Comparison of ENCODE assay signal across 1 cellular context in genomic region chr19:12867120-12868099, GRCh38.
A peak's percentile ranks its signal among the peaks of the same experiment; 100 is the strongest.
TF ChIP-seq lines count a peak whose summit lies in the region.

No MANE protein-coding gene starts in this region.

TF ChIP-seq in HEK293, 187 proteins besides CTCF, POLR2A, EP300 and RAD21 (continued from another document and continues in another):
- TF ChIP-seq ZBTB10 (tag by site-specific recombination; IDR thresholded peaks at IDR 0.05) (no peak), ZNF623 (tag by site-specific recombination; IDR thresholded peaks at IDR 0.05) (no peak), KLF16 (tag by site-specific recombination; IDR thresholded peaks at IDR 0.05) (peak; percentile 83), ZNF629 (tag by site-specific recombination; IDR thresholded peaks at IDR 0.05) (no peak), ZNF791 (tag by site-specific recombination; IDR thresholded peaks at IDR 0.05) (no peak), SP7 (tag by site-specific recombination; IDR thresholded peaks at IDR 0.05) (peak; percentile 44), ZNF404 (tag by site-specific recombination; IDR thresholded peaks at IDR 0.05) (no peak), ZNF394 (tag by site-specific recombination; IDR thresholded peaks at IDR 0.05; ENCODE audit: borderline replicate concordance) (no peak), ZNF423 (tag by site-specific recombination; IDR thresholded peaks at IDR 0.05) (no peak), ZNF610 (tag by site-specific recombination; IDR thresholded peaks at IDR 0.05; ENCODE audit: borderline replicate concordance) (no peak), RBAK (tag by site-specific recombination; IDR thresholded peaks at IDR 0.05) (no peak), ZNF560 (tag by site-specific recombination; IDR thresholded peaks at IDR 0.05; ENCODE audit: borderline replicate concordance) (no peak), TRIM28 (IDR thresholded peaks at IDR 0.05; ENCODE audit: borderline replicate concordance, low read length) (no peak), PRDM10 (tag by site-specific recombination; IDR thresholded peaks at IDR 0.05) (no peak), OSR2 (tag by site-specific recombination; IDR thresholded peaks at IDR 0.05) (0 out of 2 replicates have a peak, but pooled peaks have one; percentile 45), SP3 (tag by site-specific recombination; IDR thresholded peaks at IDR 0.05) (peak; percentile 84), REPIN1 (tag by site-specific recombination; IDR thresholded peaks at IDR 0.05; ENCODE audit: low read depth) (no peak), ZNF433 (tag by site-specific recombination; IDR thresholded peaks at IDR 0.05; ENCODE audit: low read depth) (no peak), ZNF138 (tag by site-specific recombination; IDR thresholded peaks at IDR 0.05; ENCODE audit: borderline replicate concordance) (no peak), ZNF701 (tag by site-specific recombination; IDR thresholded peaks at IDR 0.05) (no peak), ZNF132 (tag by site-specific recombination; IDR thresholded peaks at IDR 0.05; ENCODE audit: borderline replicate concordance) (no peak), ZSCAN5A (tag by site-specific recombination; IDR thresholded peaks at IDR 0.05) (no peak), GLI4 (tag by site-specific recombination; IDR thresholded peaks at IDR 0.05) (no peak), ZNF169 (tag by site-specific recombination; IDR thresholded peaks at IDR 0.05) (no peak), ZNF280D (tag by site-specific recombination; IDR thresholded peaks at IDR 0.05) (no peak), ZBTB26 (tag by site-specific recombination; optimal IDR thresholded peaks at IDR 0.05) (peak; percentile 17), ZNF639 (tag by site-specific recombination; IDR thresholded peaks at IDR 0.05) (no peak), ZNF692 (tag by site-specific recombination; IDR thresholded peaks at IDR 0.05) (no peak), ZNF707 (tag by site-specific recombination; IDR thresholded peaks at IDR 0.05) (no peak), KLF17 (tag by site-specific recombination; IDR thresholded peaks at IDR 0.05) (no peak), ZNF311 (tag by site-specific recombination; IDR thresholded peaks at IDR 0.05; ENCODE audit: borderline replicate concordance) (no peak), ZNF398 (tag by site-specific recombination; IDR thresholded peaks at IDR 0.05) (no peak), ZNF626 (tag by site-specific recombination; IDR thresholded peaks at IDR 0.05) (no peak), ZBTB6 (tag by site-specific recombination; IDR thresholded peaks at IDR 0.05) (peak; percentile 14; the same call in 1 of the 2 replicates), ZNF837 (tag by site-specific recombination; IDR thresholded peaks at IDR 0.05) (no peak), ZFP3 (tag by site-specific recombination; IDR thresholded peaks at IDR 0.05; ENCODE audit: low read depth) (no peak), MEIS1 (CRISPR knock-in tag; IDR thresholded peaks at IDR 0.05; ENCODE audit: borderline replicate concordance) (no peak), ZNF510 (tag by site-specific recombination; IDR thresholded peaks at IDR 0.05; ENCODE audit: insufficient replicate concordance) (no peak), ZBTB21 (tag by site-specific recombination; IDR thresholded peaks at IDR 0.05) (0 out of 2 replicates have a peak, but pooled peaks have one; percentile 9), ZSCAN4 (tag by site-specific recombination; IDR thresholded peaks at IDR 0.05) (no peak), HOXC10 (CRISPR knock-in tag; IDR thresholded peaks at IDR 0.05) (no peak)
